Comparison of ENCODE assay signal across 8 cellular contexts in the genomic region with DNA sequence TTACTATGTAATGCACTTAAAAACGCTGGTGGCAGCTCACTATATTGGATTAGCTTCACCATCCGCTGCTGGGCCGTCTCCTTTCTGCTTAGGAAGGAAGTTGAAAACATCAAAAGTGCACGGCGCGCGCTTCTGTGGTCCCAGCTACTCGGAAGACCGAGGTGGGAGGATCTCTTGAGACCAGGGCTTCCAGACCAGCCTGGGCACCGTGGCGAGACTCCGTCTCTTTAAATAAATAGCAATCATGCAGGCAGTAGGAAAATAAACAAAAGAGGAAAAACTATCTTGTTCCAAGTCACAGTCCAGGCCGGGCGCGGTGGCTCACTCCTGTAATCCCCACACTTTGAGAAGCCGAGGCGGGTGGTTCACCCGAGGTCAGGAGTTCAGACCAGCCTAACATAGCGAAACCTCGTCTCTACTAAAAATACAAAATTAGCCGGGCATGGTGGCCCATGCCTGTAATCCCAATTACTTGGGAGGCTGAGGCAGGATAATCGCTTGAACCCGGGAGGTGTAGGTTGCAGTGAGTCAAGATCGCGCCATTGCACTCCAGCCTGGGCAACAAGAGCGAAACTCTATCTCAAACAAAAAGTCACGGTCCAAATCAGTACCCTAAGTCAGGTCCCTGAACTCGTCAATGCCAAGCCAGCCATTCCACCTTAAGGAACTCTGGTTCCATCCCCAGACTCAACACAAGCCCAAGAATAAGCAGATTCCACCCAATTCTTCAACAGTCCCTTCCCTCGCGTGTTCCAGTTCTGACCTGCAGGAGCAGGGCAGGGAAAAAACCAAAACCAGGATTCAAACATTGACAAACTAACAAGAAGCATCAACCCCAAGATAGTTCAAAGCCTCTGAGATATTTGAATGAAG. TPM values are rescaled to one million over a fixed set of nuclear protein-coding genes. Genes with fewer than 3 reads are reported as not detected.
A peak's percentile ranks its signal among the peaks of the same experiment; 100 is the strongest.
DNase-seq lines count a peak whose midpoint lies in the region; ATAC-seq and TF ChIP-seq lines count a peak whose summit lies in the region.

No MANE protein-coding gene starts in this region.

- no peaks in the 10 kb centered on the region for H3K9me3 Mint-ChIP-seq in CD4-positive, alpha-beta memory T cell
- H3K9me3 Mint-ChIP-seq in activated B cell treated with CpG ODN at 0.5 μM for 24 hours = no peaks in the 10 kb centered on the region
- no peaks in the 10 kb centered on the region for H3K9me3 Mint-ChIP-seq in central memory CD8-positive, alpha-beta T cell

- H3K4me3 ChIP-seq in CD4-positive, alpha-beta memory T cell (ENCODE audit: low read length in 2 of 2) = peak overlapping the region; percentile 94 to 99

- H3K36me3 ChIP-seq in CD4-positive, alpha-beta memory T cell (ENCODE audit: insufficient read depth, low read length) = no peaks in the 10 kb centered on the region

- ATAC-seq in GM21447 (IDR thresholded peaks at IDR 0.05; ENCODE audit: unreplicated experiment) (peak; percentile 34), activated B cell treated with CpG ODN at 0.5 μM for 24 hours (ENCODE audit: low read depth) (peak; percentile 37)
- ATAC-seq in central memory CD8-positive, alpha-beta T cell (replicated peaks; ENCODE audit: extremely low read depth, poor library complexity, severe bottlenecking) = peak; percentile 69

- peak overlapping the region; percentile 91 to 97 (median 96) for H3K4me3 Mint-ChIP-seq in CD4-positive, alpha-beta memory T cell
- peak overlapping the region; percentile 96 for H3K4me3 Mint-ChIP-seq in activated B cell treated with CpG ODN at 0.5 μM for 24 hours
- H3K4me3 Mint-ChIP-seq in central memory CD8-positive, alpha-beta T cell = peak overlapping the region; percentile 88

- no peak for TF ChIP-seq CTCF in activated B cell treated with CpG ODN at 0.5 μM for 24 hours (IDR thresholded peaks at IDR 0.05)

- H3K9me3 ChIP-seq in CD4-positive, alpha-beta memory T cell (ENCODE audit: control insufficient read depth in 1 of 2, low read length in 2 of 2) = no peaks in the 10 kb centered on the region

- H3K27ac Mint-ChIP-seq in CD4-positive, alpha-beta memory T cell = peak overlapping the region; percentile 86 to 99 (median 97)
- H3K27ac Mint-ChIP-seq in activated B cell treated with CpG ODN at 0.5 μM for 24 hours = peak overlapping the region; percentile 98
- H3K27ac Mint-ChIP-seq in central memory CD8-positive, alpha-beta T cell (ENCODE audit: low read depth) = peak overlapping the region; percentile 96

- intact Hi-C loops in CD4-positive, alpha-beta memory T cell (cut with micrococcal nuclease) = loop anchor here (1.0 to 2.0 kb wide), 7 partner anchors 23 to 299 kb away; a partner anchor contains a TSS
- intact Hi-C loops in activated B cell treated with CpG ODN at 0.5 μM for 24 hours (cut with micrococcal nuclease) = loop anchor here (1.0 to 2.0 kb wide), 5 partner anchors 72 to 319 kb away; a partner anchor contains a TSS

- H3K4me1 ChIP-seq in CD4-positive, alpha-beta memory T cell (ENCODE audit: insufficient read depth, low read length) = peaks cover 18% of the 10 kb centered on the region

- peak in 4 of 5 donors; percentile 66 to 77 (median 70) for DNase-seq in CD4-positive, alpha-beta memory T cell
- peak; percentile 77 for DNase-seq in KBM-7
- DNase-seq in activated B cell treated with CpG ODN at 0.5 μM for 24 hours = peak; percentile 47
- peak; percentile 37 to 44 for DNase-seq in central memory CD8-positive, alpha-beta T cell (ENCODE audit: low spot score in 2 of 2)
- DNase-seq in kidney tubule cell (ENCODE audit: low spot score) = peak; percentile 58
- DNase-seq in stimulated activated CD4-positive, alpha-beta T cell treated with anti-CD3 and anti-CD28 coated beads, Interleukin-1b, Interleukin-23, amount 100 ng/mL, for 48 hours = peak; percentile 58
- DNase-seq in NCI-H1930 (lab: John Stamatoyannopoulos, UW) = no peak

- H3K27me3 Mint-ChIP-seq in CD4-positive, alpha-beta memory T cell = no peaks in the 10 kb centered on the region
- no peaks in the 10 kb centered on the region for H3K27me3 Mint-ChIP-seq in activated B cell treated with CpG ODN at 0.5 μM for 24 hours
- H3K27me3 Mint-ChIP-seq in central memory CD8-positive, alpha-beta T cell = no peaks in the 10 kb centered on the region

- CTCF ChIA-PET in CD4-positive, alpha-beta memory T cell (lab: Charles Lee; ENCODE audit: partially characterized antibody) = interaction anchor here (0.9 to 1.2 kb wide), 4 partner anchors 23 to 299 kb away, joined by 3 to 7 read pairs (median 5); a partner anchor contains a TSS
- CTCF ChIA-PET in activated B cell treated with CpG ODN at 0.5 μM for 24 hours (lab: Charles Lee) = interaction anchor here (0.7 to 0.9 kb wide), 2 partner anchors 9 kb away, joined by 3 to 4 read pairs; no protein-coding TSS in a partner anchor

- in situ Hi-C loops in KBM-7 (cut with MboI; ENCODE audit: low pct_unique_long_range_greater_than_20kb, low sequenced_read_pairs) = no loop called here

- H3K27ac ChIP-seq in CD4-positive, alpha-beta memory T cell (ENCODE audit: low read depth, low read length) = peak overlapping the region; percentile 96

- H3K27me3 ChIP-seq in CD4-positive, alpha-beta memory T cell (ENCODE audit: insufficient read depth, low read length) = no peaks in the 10 kb centered on the region

- H3K4me1 Mint-ChIP-seq in CD4-positive, alpha-beta memory T cell = peaks cover 13 to 35% (median 27%) of the 10 kb centered on the region in 4 donors
- peaks cover 20% of the 10 kb centered on the region for H3K4me1 Mint-ChIP-seq in activated B cell treated with CpG ODN at 0.5 μM for 24 hours
- peaks cover 29% of the 10 kb centered on the region for H3K4me1 Mint-ChIP-seq in central memory CD8-positive, alpha-beta T cell

- peaks cover 5 to 19% of the 10 kb centered on the region in 2 donors for H3K36me3 Mint-ChIP-seq in CD4-positive, alpha-beta memory T cell
- peaks cover 14% of the 10 kb centered on the region for H3K36me3 Mint-ChIP-seq in activated B cell treated with CpG ODN at 0.5 μM for 24 hours (ENCODE audit: low read depth)
- H3K36me3 Mint-ChIP-seq in central memory CD8-positive, alpha-beta T cell (ENCODE audit: insufficient read depth) = peaks cover 19% of the 10 kb centered on the region

- POLR2A ChIA-PET in CD4-positive, alpha-beta memory T cell (lab: Charles Lee; ENCODE audit: partially characterized antibody) = interaction anchor here (0.8 to 3.4 kb wide), 19 partner anchors 8 to 299 kb away, joined by 3 to 51 read pairs (median 5); a partner anchor contains a TSS
- POLR2A ChIA-PET in activated B cell treated with CpG ODN at 0.5 μM for 24 hours (lab: Charles Lee) = interaction anchor here (0.5 to 1.2 kb wide), 13 partner anchors 8 to 299 kb away, joined by 3 to 13 read pairs (median 4); a partner anchor contains a TSS

RNA-seq across cellular contexts. Expression of a gene that starts 1.0 kb away (rescaled TPM):
- 10 to 100 TPM; 27.3 to 38.3 TPM for total RNA-seq in CD4-positive, alpha-beta memory T cell
- polyA plus RNA-seq in CD4-positive, alpha-beta memory T cell = 1 to 10 TPM; 3.1 to 6.0 TPM
- total RNA-seq in activated B cell treated with CpG ODN at 0.5 μM for 24 hours = 11.8 and 14.0 TPM in 2 replicates

Comparison
In these comparisons a context has a peak if more than half of its experiments do, and no peak if none do; other contexts are left out.
1. DNase-seq: peak in CD4-positive, alpha-beta memory T cell (4 of 5), KBM-7 (single experiment), activated B cell treated with CpG ODN at 0.5 μM for 24 hours (single experiment), central memory CD8-positive, alpha-beta T cell (2 of 2), kidney tubule cell (single experiment) and stimulated activated CD4-positive, alpha-beta T cell treated with anti-CD3 and anti-CD28 coated beads, Interleukin-1b, Interleukin-23, amount 100 ng/mL, for 48 hours (single experiment); none in NCI-H1930 (0 of 2).
2. Peak in every context shown above with its lines, with median percentiles within 50 percentile points of each other: H3K27ac Mint-ChIP-seq, H3K4me3 Mint-ChIP-seq and ATAC-seq.